8 cellular contexts compared by ENCODE assay signal in the genomic region with DNA sequence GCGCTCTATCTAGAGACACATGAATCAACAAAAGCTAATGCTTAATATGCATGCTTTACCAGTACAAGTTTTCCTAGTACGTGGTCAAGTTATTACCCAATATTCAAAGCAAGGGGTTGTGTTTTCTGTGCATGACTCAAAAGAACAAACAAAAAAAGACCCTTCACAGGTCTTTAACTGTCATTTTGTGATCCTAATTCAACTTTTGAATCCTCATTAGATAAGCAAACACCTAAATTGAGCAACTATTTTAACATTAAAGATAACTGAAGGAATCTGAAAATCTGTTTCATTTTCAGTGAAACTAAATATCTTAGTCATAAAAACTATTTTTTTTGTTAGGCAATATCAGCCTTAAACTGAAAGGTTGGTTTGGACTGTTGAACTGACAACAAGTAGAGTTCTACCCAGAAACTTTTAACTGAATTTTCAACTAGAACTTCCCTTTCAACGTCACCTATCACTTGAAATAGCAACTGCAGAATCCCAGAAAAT. TPM values are rescaled to one million over a fixed set of nuclear protein-coding genes. Genes with fewer than 3 reads are reported as not detected.
DNase-seq lines count a peak whose midpoint lies in the region; ATAC-seq and TF ChIP-seq lines count a peak whose summit lies in the region.

No MANE protein-coding gene starts in this region.

- peaks cover 19 to 32% of the 10 kb centered on the region in 2 donors for H3K36me3 Mint-ChIP-seq in activated naive CD4-positive, alpha-beta T cell treated with anti-CD3 and anti-CD28 coated beads, Interleukin-2, amount 50 U/mL, for 72 hours

- peak overlapping the region in 2 of 3 donors; percentile 9 to 55 for H3K9ac ChIP-seq in skeletal muscle tissue (ENCODE audit: low read depth in 1 of 3, low read length in 3 of 3)

- peak; percentile 29 for ATAC-seq in left ventricle myocardium superior
- no peak for ATAC-seq in left cardiac atrium
- peak; percentile 81 for ATAC-seq in HG03354 (IDR thresholded peaks at IDR 0.05; ENCODE audit: poor library complexity, severe bottlenecking, unreplicated experiment)
- ATAC-seq in activated naive CD4-positive, alpha-beta T cell treated with anti-CD3 and anti-CD28 coated beads, Interleukin-2, amount 50 U/mL, for 72 hours: peak; percentile 70 to 77

- H3K9me3 ChIP-seq in skeletal muscle tissue (ENCODE audit: control insufficient read depth in 3 of 3, low read length in 3 of 3) (no peaks in the 10 kb centered on the region), A673 (ENCODE audit: low read depth, low read length, poor library complexity, severe bottlenecking) (no peaks in the 10 kb centered on the region), stomach (no peaks in the 10 kb centered on the region)

- H3K36me3 ChIP-seq in skeletal muscle tissue (ENCODE audit: control insufficient read depth in 3 of 3, insufficient read depth in 3 of 3, low read length in 3 of 3): no peaks in the 10 kb centered on the region
- no peaks in the 10 kb centered on the region for H3K36me3 ChIP-seq in A673 (ENCODE audit: insufficient read depth, low read length, poor library complexity, severe bottlenecking)
- no peaks in the 10 kb centered on the region for H3K36me3 ChIP-seq in stomach

- H3K4me1 ChIP-seq in skeletal muscle tissue (ENCODE audit: control insufficient read depth in 3 of 3, insufficient read depth in 3 of 3, low read length in 3 of 3) (no peaks in the 10 kb centered on the region), A673 (ENCODE audit: insufficient read depth, low read length, poor library complexity, severe bottlenecking) (no peaks in the 10 kb centered on the region), stomach (no peaks in the 10 kb centered on the region)

- CTCF ChIA-PET in A673 (lab: Charles Lee): no interaction called here

- intact Hi-C loops in left ventricle myocardium superior (cut with micrococcal nuclease) (no loop called here), left cardiac atrium (cut with DNase I) (no loop called here), A673 (cut with micrococcal nuclease; ENCODE audit: unreplicated experiment) (no loop called here), stomach (cut with DNase I; ENCODE audit: low total_unique reads) (no loop called here)

- TF ChIP-seq EP300 in stomach (IDR thresholded peaks at IDR 0.05): no peak

- no TSS peak for BruUV-seq in A673 (replicated peaks; lab: Mats Ljungman, UMichigan)

- H3K27ac ChIP-seq in skeletal muscle tissue (ENCODE audit: low read depth, low read length): peak overlapping the region; percentile 42
- no peak overlapping the region for H3K27ac ChIP-seq in A673 (ENCODE audit: low read depth, low read length, poor library complexity, severe bottlenecking)
- peak overlapping the region in 2 of 5 donors; percentile 18 to 30 for H3K27ac ChIP-seq in stomach

- POLR2A ChIA-PET in A673 (lab: Charles Lee; ENCODE audit: low non-redundant PET): no interaction called here

- H3K4me3 ChIP-seq in skeletal muscle tissue (ENCODE audit: low read length in 3 of 3): no peak overlapping the region
- H3K4me3 ChIP-seq in A673 (ENCODE audit: low read depth, low read length, poor library complexity, severe bottlenecking): no peak overlapping the region
- H3K4me3 ChIP-seq in stomach: no peak overlapping the region

- TF ChIP-seq CTCF in A673 (conservative IDR thresholded peaks at IDR 0.05; ENCODE audit: low read depth, low read length) (no peak), stomach (IDR thresholded peaks at IDR 0.05) (no peak)

- WGBS in stomach, 5 donors: 39 to 52% (median 43%) methylated on average over 3 of the region's 3 CpGs

- H3K9me3 Mint-ChIP-seq in activated naive CD4-positive, alpha-beta T cell treated with anti-CD3 and anti-CD28 coated beads, Interleukin-2, amount 50 U/mL, for 72 hours: no peaks in the 10 kb centered on the region

- H3K27me3 ChIP-seq in skeletal muscle tissue (ENCODE audit: control insufficient read depth in 3 of 3, insufficient read depth in 3 of 3, low read length in 3 of 3) (no peaks in the 10 kb centered on the region), A673 (replicated peaks; ENCODE audit: insufficient read depth, low read depth, low read length, poor library complexity) (peaks cover 78% of the 10 kb centered on the region), stomach (no peaks in the 10 kb centered on the region)

- TF ChIP-seq POLR2A in stomach (IDR thresholded peaks at IDR 0.05): no peak

- no peak for DNase-seq in left ventricle myocardium superior
- DNase-seq in left cardiac atrium: no peak
- no peak for DNase-seq in activated naive CD4-positive, alpha-beta T cell treated with anti-CD3 and anti-CD28 coated beads, Interleukin-2, amount 50 U/mL, for 72 hours (ENCODE audit: low spot score in 2 of 2)
- no peak for DNase-seq in A673 (ENCODE audit: low spot score)
- no peak for DNase-seq in NCI-H146 treated with DMSO at 0.1 percent for 48 hours (lab: John Stamatoyannopoulos, UW; ENCODE audit: unreplicated experiment)
- DNase-seq in stomach: no peak

- peak overlapping the region in 1 of 2 donors; percentile 68 for H3K27ac Mint-ChIP-seq in activated naive CD4-positive, alpha-beta T cell treated with anti-CD3 and anti-CD28 coated beads, Interleukin-2, amount 50 U/mL, for 72 hours

RNA-seq across cellular contexts. Expression of gene ST8SIA4, which starts 12.5 kb away (rescaled TPM):
- total RNA-seq in left ventricle myocardium superior (5.4 TPM), left cardiac atrium (1 to 10 TPM; 4.9 to 8.1 TPM), skeletal muscle tissue (6.3 TPM), A673 (2021) (0.35 and 0.47 TPM in 2 replicates), stomach (1 to 10 TPM in 4 of 5 donors, under 1 TPM in 1; 0.29 to 7.7 (median 2.9) TPM)
- 10 to 100 TPM; 21.2 to 36.2 TPM for total RNA-seq in activated naive CD4-positive, alpha-beta T cell treated with anti-CD3 and anti-CD28 coated beads, Interleukin-2, amount 50 U/mL, for 72 hours
- 1 to 10 TPM in 1 of 3 donors, under 1 TPM in 2; 0.38 to 1.1 (median 0.44) TPM for polyA plus RNA-seq in stomach

Comparison
In these comparisons a context has a peak if more than half of its experiments do, and no peak if none do; other contexts are left out.
1. ATAC-seq: peak in left ventricle myocardium superior (single experiment), HG03354 (single experiment) and activated naive CD4-positive, alpha-beta T cell treated with anti-CD3 and anti-CD28 coated beads, Interleukin-2, amount 50 U/mL, for 72 hours (2 of 2); none in left cardiac atrium (0 of 2).